ENCODE assay signal across 8 cellular contexts in genomic region chr19:33406521-33407139, GRCh38. TPM values are rescaled to one million over a fixed set of nuclear protein-coding genes. Genes with fewer than 3 reads are reported as not detected.
DNase-seq lines count a peak whose midpoint lies in the region; FAIRE-seq and TF ChIP-seq lines count a peak whose summit lies in the region.

No MANE protein-coding gene starts in this region.

- DNase-seq in AG09319 (ENCODE audit: extremely low read depth, low read depth) (no peak), GM19239 (ENCODE audit: insufficient read length, low spot score) (peak; percentile 96), NCI-H526 treated with DMSO at 0.1 percent for 48 hours (lab: John Stamatoyannopoulos, UW) (peak; percentile 31), dermis microvascular lymphatic vessel endothelial cell (ENCODE audit: low read depth in 2 of 2) (peak; percentile 33 to 61), lung microvascular endothelial cell (ENCODE audit: low read depth in 2 of 2) (peak; percentile 62 to 74), NCI-H226 (no peak)
- peak; percentile 68 to 74 for DNase-seq in activated CD4-positive, alpha-beta T cell treated with anti-CD3 and anti-CD28 coated beads, Interleukin-2, amount 50 U/mL, for 24 hours (ENCODE audit: low read depth in 1 of 2, low spot score in 1 of 2)
- DNase-seq in stimulated activated CD8-positive, alpha-beta memory T cell treated with anti-CD3 and anti-CD28 coated beads, Interleukin-2, amount 100 ng/mL, for 48 hours (ENCODE audit: low read depth in 2 of 2), result peak; percentile 55 to 66

- FAIRE-seq in GM19239 (lab: Jason Lieb, UNC), result peak; percentile 62

- peak; percentile 92 for TF ChIP-seq CTCF in AG09319 (IDR thresholded peaks at IDR 0.05; ENCODE audit: low read depth, low read length)

RNA-seq across cellular contexts. Expression of gene CEBPG, which starts 33.1 kb away (rescaled TPM):
- 23.9 and 26.3 TPM in 2 replicates for total RNA-seq in dermis microvascular lymphatic vessel endothelial cell
- total RNA-seq in lung microvascular endothelial cell, result 19.0 and 34.3 TPM in 2 replicates

Comparison
In these comparisons a context has a peak if more than half of its experiments do, and no peak if none do; other contexts are left out.
1. DNase-seq: peak in GM19239 (single experiment), NCI-H526 treated with DMSO at 0.1 percent for 48 hours (single experiment), activated CD4-positive, alpha-beta T cell treated with anti-CD3 and anti-CD28 coated beads, Interleukin-2, amount 50 U/mL, for 24 hours (2 of 2), dermis microvascular lymphatic vessel endothelial cell (2 of 2), lung microvascular endothelial cell (2 of 2) and stimulated activated CD8-positive, alpha-beta memory T cell treated with anti-CD3 and anti-CD28 coated beads, Interleukin-2, amount 100 ng/mL, for 48 hours (2 of 2); none in AG09319 (single experiment) and NCI-H226 (single experiment).